25 cellular contexts compared by ENCODE assay signal in the genomic region with DNA sequence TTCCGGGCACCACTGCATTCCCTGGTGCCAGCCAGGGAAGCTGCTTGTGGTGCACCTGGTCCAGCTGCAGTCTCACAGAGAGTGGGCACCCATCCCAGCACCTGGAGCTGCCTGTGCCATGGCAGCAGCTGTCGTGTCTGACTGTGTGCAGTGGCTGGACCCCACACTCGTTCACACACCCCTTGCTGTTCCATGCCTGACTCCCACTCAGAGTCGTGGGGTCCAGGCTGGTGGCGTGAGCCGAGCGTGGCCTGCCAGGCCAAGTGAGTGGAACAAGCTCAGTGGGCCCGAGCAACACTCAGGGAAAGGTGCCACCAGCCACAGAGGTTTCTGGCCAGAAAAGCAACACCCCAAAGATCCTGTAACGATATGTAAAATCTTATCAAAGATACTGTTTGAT.
"Had no signal": no experiment of that assay in that cellular context is flagged by ENCODE, and none has a peak within 500 bp of the region (broad histone marks: within the 10 kb centered on the region; RNA-seq: fewer than 3 reads in every experiment).

No MANE protein-coding gene starts in this region.

- H3K4me3 ChIP-seq: ovary, psoas muscle, skin epidermis, stomach, thoracic aorta, thyroid gland, tibial nerve, upper lobe of left lung, vagina had no signal

- H3K4me1 ChIP-seq: parathyroid adenoma, psoas muscle, stomach, tibial nerve, upper lobe of left lung, vagina had no signal

- H3K27me3 ChIP-seq: ovary, stomach, thyroid gland, tibial nerve, upper lobe of left lung, vagina had no signal

- DNase-seq: naive B cell; naive thymus-derived CD8-positive, alpha-beta T cell; nephron progenitor cell; occipital lobe; ovary; posterior cingulate gyrus; psoas muscle; right cardiac atrium; stimulated activated CD4-positive, alpha-beta T cell treated with anti-CD3 and anti-CD28 coated beads, Interleukin-15, amount 100 ng/mL, for 24 hours; stimulated activated CD4-positive, alpha-beta T cell treated with anti-CD3 and anti-CD28 coated beads, Interleukin-2, amount 100 ng/mL, for 24 hours; stimulated activated CD4-positive, alpha-beta T cell treated with anti-CD3 and anti-CD28 coated beads, Interleukin-2, amount 100 ng/mL, for 48 hours; stimulated activated CD4-positive, alpha-beta T cell treated with anti-CD3 and anti-CD28 coated beads, Interleukin-4, amount 100 ng/mL, for 24 hours; stimulated activated naive B cell treated with anti-CD40 and anti-IgM and Interleukin-4, amounts not matched to agents 10 μg/mL and 1 μg/mL and 100 μg/mL, for 72 hours; stimulated activated naive CD4-positive, alpha-beta T cell treated with Interleukin-2 at 50 U/mL for 16 hours; stomach; thyroid gland; trophoblast cell had no signal

- ATAC-seq: naive thymus-derived CD8-positive, alpha-beta T cell; psoas muscle; right cardiac atrium; sciatic nerve; stimulated activated naive B cell treated with anti-CD40 and anti-IgM and Interleukin-4, amounts not matched to agents 10 μg/mL and 1 μg/mL and 100 μg/mL, for 72 hours had no signal

- H3K9ac ChIP-seq: parathyroid adenoma had no signal

- H3K36me3 ChIP-seq: ovary, stomach, thoracic aorta, thyroid gland, tibial nerve, upper lobe of left lung, vagina had no signal

- FAIRE-seq: urothelium cell line had no signal

- H3K27ac ChIP-seq: ovary, parathyroid adenoma, psoas muscle, skin epidermis, stomach, thoracic aorta, thyroid gland, tibial nerve, upper lobe of left lung, vagina had no signal

- H3K79me2 ChIP-seq: parathyroid adenoma had no signal

- H2AFZ ChIP-seq: parathyroid adenoma had no signal

- H3K9me3 ChIP-seq: ovary, psoas muscle, stomach, thoracic aorta, thyroid gland, tibial nerve, upper lobe of left lung, vagina had no signal
